Comparison of ENCODE assay signal across 19 cellular contexts in the genomic region with DNA sequence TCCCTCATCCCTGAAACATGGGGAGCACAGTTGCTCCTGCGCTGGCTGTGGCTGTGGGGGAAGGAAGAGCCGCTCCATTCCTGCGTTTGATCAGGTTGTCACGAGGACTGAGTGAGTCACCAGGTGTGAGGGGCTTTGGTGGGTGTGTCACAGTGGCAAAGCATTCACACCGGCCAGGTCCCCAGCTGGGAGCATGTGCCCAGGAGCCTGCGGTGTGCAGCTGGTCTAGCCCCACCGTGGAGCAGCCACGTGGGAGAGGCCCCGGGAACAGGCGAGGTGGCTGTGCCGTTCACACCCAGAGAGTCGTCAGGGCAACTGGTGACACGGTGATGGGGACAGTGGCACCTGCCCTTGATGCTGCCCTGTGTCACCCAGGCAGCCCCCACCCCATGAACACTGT. TPM values are rescaled to one million over a fixed set of nuclear protein-coding genes. Genes with fewer than 3 reads are reported as not detected.
DNase-seq lines count a peak whose midpoint lies in the region; ATAC-seq and TF ChIP-seq lines count a peak whose summit lies in the region.
"Had no signal": no experiment of that assay in that cellular context is flagged by ENCODE, and none has a peak within 500 bp of the region (broad histone marks: within the 10 kb centered on the region; RNA-seq: fewer than 3 reads in every experiment).

No MANE protein-coding gene starts in this region.

- intact Hi-C loops in Caco-2 (cut with micrococcal nuclease; ENCODE audit: unreplicated experiment), result no loop called here

- peaks cover 52% of the 10 kb centered on the region for H3K4me1 ChIP-seq in Caco-2
- peaks cover 11 to 100% (median 60%) of the 10 kb centered on the region in 3 donors for H3K4me1 ChIP-seq in gastroesophageal sphincter
- H3K4me1 ChIP-seq in skeletal muscle tissue (ENCODE audit: control insufficient read depth in 3 of 3, insufficient read depth in 3 of 3, low read length in 3 of 3), result peaks cover 90 to 94% (median 92%) of the 10 kb centered on the region in 3 donors
- H3K4me1 ChIP-seq: HAP-1 had no signal

- TF ChIP-seq EP300 in gastroesophageal sphincter (IDR thresholded peaks at IDR 0.05), result no peak

- WGBS in gastroesophageal sphincter (ENCODE audit: low coverage in 1 of 2), 2 donors, result 48% methylated on average over 5 of the region's 13 CpGs; no CpG with 5 or more reads in 1 of the 2 donors

- TF ChIP-seq POLR2A in gastroesophageal sphincter (IDR thresholded peaks at IDR 0.05), result no peak

- BruUV-seq in Caco-2 (replicated peaks; lab: Mats Ljungman, UMichigan), result no TSS peak

- H3K36me3 ChIP-seq in Caco-2 (ENCODE audit: control insufficient read depth, insufficient read depth, low read length) (no peaks in the 10 kb centered on the region), gastroesophageal sphincter (peaks cover 0 to 97% of the 10 kb centered on the region in 2 donors), skeletal muscle tissue (ENCODE audit: control insufficient read depth in 3 of 3, insufficient read depth in 3 of 3, low read length in 3 of 3) (peaks cover 42 to 60% (median 55%) of the 10 kb centered on the region in 3 donors)

- CTCF ChIA-PET in Caco-2 (lab: Charles Lee), result no interaction called here

- H3K9me3 Mint-ChIP-seq in Caco-2 (ENCODE audit: unreplicated experiment) (no peaks in the 10 kb centered on the region), nephron progenitor cell (no peaks in the 10 kb centered on the region)
- H3K9me3 Mint-ChIP-seq: activated T-cell treated with anti-CD3 and anti-CD28 coated beads, Interleukin-2, amount 50 U/mL, for 4 hours; CD14-positive monocyte; T-cell had no signal

- H3K27me3 Mint-ChIP-seq in Caco-2 (ENCODE audit: insufficient read depth, unreplicated experiment) (no peaks in the 10 kb centered on the region), nephron progenitor cell (ENCODE audit: low read depth, poor library complexity) (no peaks in the 10 kb centered on the region)
- H3K27me3 Mint-ChIP-seq: T-cell had no signal

- H3K27me3 ChIP-seq in Caco-2 (replicated peaks; ENCODE audit: control insufficient read depth, insufficient read depth, low read length), result no peaks in the 10 kb centered on the region
- no peaks in the 10 kb centered on the region for H3K27me3 ChIP-seq in gastroesophageal sphincter
- no peaks in the 10 kb centered on the region for H3K27me3 ChIP-seq in skeletal muscle tissue (ENCODE audit: control insufficient read depth in 3 of 3, insufficient read depth in 3 of 3, low read length in 3 of 3)

- peaks cover 12% of the 10 kb centered on the region for H3K36me3 Mint-ChIP-seq in Caco-2 (ENCODE audit: insufficient read depth, unreplicated experiment)
- H3K36me3 Mint-ChIP-seq in nephron progenitor cell (ENCODE audit: low read depth), result no peaks in the 10 kb centered on the region
- H3K36me3 Mint-ChIP-seq: T-cell had no signal

- H3K4me1 Mint-ChIP-seq in Caco-2 (ENCODE audit: low read depth, unreplicated experiment) (peaks cover 7% of the 10 kb centered on the region), nephron progenitor cell (peaks cover 14% of the 10 kb centered on the region)
- H3K4me1 Mint-ChIP-seq: CD14-positive monocyte, T-cell had no signal

- DNase-seq in Caco-2 (no peak), nephron progenitor cell (no peak), Ammon's horn (ENCODE audit: low spot score) (no peak)
- DNase-seq: activated CD4-positive, alpha-beta T cell treated with anti-CD3 and anti-CD28 coated beads for 4 hours; activated T-cell treated with anti-CD3 and anti-CD28 coated beads, Interleukin-2, amount 50 U/mL, for 4 hours; GDM1; glutamatergic neuron; left colon; MM.1S; NCI-H2107; stimulated activated CD4-positive, alpha-beta T cell treated with anti-CD3 and anti-CD28 coated beads, Interleukin-15, amount 100 ng/mL, for 24 hours; T-cell had no signal

- peak overlapping the region; percentile 53; the same call in 1 of the 2 replicates for H3K27ac ChIP-seq in VCaP
- peak overlapping the region in 3 of 4 donors; percentile 80 to 97 (median 87) for H3K27ac ChIP-seq in gastroesophageal sphincter
- H3K27ac ChIP-seq in skeletal muscle tissue (ENCODE audit: low read depth, low read length), result peak overlapping the region; percentile 60

- POLR2A ChIA-PET in Caco-2 (lab: Charles Lee), result no interaction called here

- H3K9me3 ChIP-seq in Caco-2, result no peaks in the 10 kb centered on the region
- no peaks in the 10 kb centered on the region for H3K9me3 ChIP-seq in gastroesophageal sphincter
- no peaks in the 10 kb centered on the region for H3K9me3 ChIP-seq in skeletal muscle tissue (ENCODE audit: control insufficient read depth in 3 of 3, low read length in 3 of 3)
- H3K9me3 ChIP-seq: HAP-1 had no signal

- H3K9ac ChIP-seq in skeletal muscle tissue (ENCODE audit: low read depth in 1 of 3, low read length in 3 of 3), result peak overlapping the region in 2 of 3 donors; percentile 20 to 72

- ATAC-seq in gastroesophageal sphincter (no peak), GM21529 (IDR thresholded peaks at IDR 0.05; ENCODE audit: unreplicated experiment) (no peak), HG03045 (IDR thresholded peaks at IDR 0.05; ENCODE audit: unreplicated experiment) (no peak)
- ATAC-seq: activated T-cell treated with anti-CD3 and anti-CD28 coated beads, Interleukin-2, amount 50 U/mL, for 4 hours; left colon; T-cell had no signal

- TF ChIP-seq CTCF in Caco-2 (IDR thresholded peaks at IDR 0.05; ENCODE audit: insufficient read depth in 1 of 2, low read depth in 1 of 2, low read length in 1 of 2, severe bottlenecking in 1 of 2, unreplicated experiment in 1 of 2) (no peak), VCaP (conservative IDR thresholded peaks at IDR 0.05) (no peak), gastroesophageal sphincter (IDR thresholded peaks at IDR 0.05) (no peak), nephron progenitor cell (IDR thresholded peaks at IDR 0.05) (no peak)

- no peak overlapping the region for H3K4me3 Mint-ChIP-seq in Caco-2 (ENCODE audit: unreplicated experiment)
- no peak overlapping the region for H3K4me3 Mint-ChIP-seq in nephron progenitor cell
- H3K4me3 Mint-ChIP-seq: activated T-cell treated with anti-CD3 and anti-CD28 coated beads, Interleukin-2, amount 50 U/mL, for 4 hours; CD14-positive monocyte; T-cell had no signal

- H3K27ac Mint-ChIP-seq in Caco-2 (ENCODE audit: unreplicated experiment), result peak overlapping the region; percentile 85
- no peak overlapping the region for H3K27ac Mint-ChIP-seq in nephron progenitor cell
- H3K27ac Mint-ChIP-seq: CD14-positive monocyte, T-cell had no signal

- H3K4me3 ChIP-seq in Caco-2 (ENCODE audit: low read depth, low read length), result no peak overlapping the region
- no peak overlapping the region for H3K4me3 ChIP-seq in gastroesophageal sphincter
- no peak overlapping the region for H3K4me3 ChIP-seq in skeletal muscle tissue (ENCODE audit: low read length in 3 of 3)
- H3K4me3 ChIP-seq: HAP-1 had no signal

RNA-seq across cellular contexts. Expression of a gene that starts 47.6 kb away (rescaled TPM):
- total RNA-seq in Caco-2 (2022) (13.4 and 15.9 TPM in 2 replicates), gastroesophageal sphincter (10 to 100 TPM; 19.5 to 28.5 (median 26.9) TPM), skeletal muscle tissue (18.8 TPM)
